In genomic region chr3:195226900-195227447, GRCh38 we compare ENCODE assay signal across 8 cellular contexts. TPM values are rescaled to one million over a fixed set of nuclear protein-coding genes. Genes with fewer than 3 reads are reported as not detected.
DNase-seq lines count a peak whose midpoint lies in the region; ATAC-seq and TF ChIP-seq lines count a peak whose summit lies in the region.

No MANE protein-coding gene starts in this region.

- no peaks in the 10 kb centered on the region for H3K9me3 ChIP-seq in CD8-positive, alpha-beta T cell (ENCODE audit: low read length)

- H3K27ac Mint-ChIP-seq in CD8-positive, alpha-beta T cell, result peak overlapping the region; percentile 22
- peak overlapping the region; percentile 67 for H3K27ac Mint-ChIP-seq in central memory CD8-positive, alpha-beta T cell (ENCODE audit: low read depth)

- H3K27me3 ChIP-seq in CD8-positive, alpha-beta T cell (ENCODE audit: insufficient read depth, low read length), result no peaks in the 10 kb centered on the region

- TF ChIP-seq CTCF in CD8-positive, alpha-beta T cell (IDR thresholded peaks at IDR 0.05), result no peak

- POLR2A ChIA-PET in CD8-positive, alpha-beta T cell (lab: Charles Lee), result no interaction called here

- DNase-seq in CD8-positive, alpha-beta T cell, result peak in 1 of 7 experiments; percentile 49
- DNase-seq in HuH-7 (ENCODE audit: low spot score) (peak; percentile 54), lung microvascular endothelial cell (ENCODE audit: low read depth in 2 of 2) (peak; percentile 46 to 74), NCI-H345 treated with DMSO at 0.1 percent for 48 hours (lab: John Stamatoyannopoulos, UW; ENCODE audit: unreplicated experiment) (no peak), GM19238 (ENCODE audit: insufficient read length, low spot score) (no peak), MV-4-11 (lab: John Stamatoyannopoulos, UW) (no peak)
- no peak for DNase-seq in central memory CD8-positive, alpha-beta T cell (ENCODE audit: low spot score in 2 of 2)
- no peak for DNase-seq in central memory CD4-positive, alpha-beta T cell

- H3K36me3 ChIP-seq in CD8-positive, alpha-beta T cell (ENCODE audit: insufficient read depth, low read length), result no peaks in the 10 kb centered on the region

- H3K4me3 Mint-ChIP-seq in CD8-positive, alpha-beta T cell, result no peak overlapping the region
- H3K4me3 Mint-ChIP-seq in central memory CD8-positive, alpha-beta T cell, result no peak overlapping the region

- peaks cover 7% of the 10 kb centered on the region for H3K4me1 ChIP-seq in CD8-positive, alpha-beta T cell (ENCODE audit: insufficient read depth, low read length)

- H3K27ac ChIP-seq in CD8-positive, alpha-beta T cell (ENCODE audit: low read depth, low read length), result no peak overlapping the region

- H3K36me3 Mint-ChIP-seq in CD8-positive, alpha-beta T cell, result peaks cover 14% of the 10 kb centered on the region
- no peaks in the 10 kb centered on the region for H3K36me3 Mint-ChIP-seq in central memory CD8-positive, alpha-beta T cell (ENCODE audit: insufficient read depth)

- CTCF ChIA-PET in CD8-positive, alpha-beta T cell (lab: Charles Lee), result interaction anchor here (1.0 to 2.4 kb wide), 4 partner anchors 32 to 544 kb away, joined by 3 to 7 read pairs (median 4); no protein-coding TSS in a partner anchor

- H3K9me3 Mint-ChIP-seq in CD8-positive, alpha-beta T cell, result no peaks in the 10 kb centered on the region
- H3K9me3 Mint-ChIP-seq in central memory CD8-positive, alpha-beta T cell, result no peaks in the 10 kb centered on the region

- no peaks in the 10 kb centered on the region for H3K27me3 Mint-ChIP-seq in CD8-positive, alpha-beta T cell (ENCODE audit: low read depth)
- H3K27me3 Mint-ChIP-seq in central memory CD8-positive, alpha-beta T cell, result no peaks in the 10 kb centered on the region

- peak; percentile 17 for ATAC-seq in CD8-positive, alpha-beta T cell
- no peak for ATAC-seq in central memory CD8-positive, alpha-beta T cell (replicated peaks; ENCODE audit: extremely low read depth, poor library complexity, severe bottlenecking)

- no peak overlapping the region for H3K4me3 ChIP-seq in CD8-positive, alpha-beta T cell (ENCODE audit: low read depth, low read length)

- intact Hi-C loops in CD8-positive, alpha-beta T cell (cut with DNase I, micrococcal nuclease), result no loop called here

- peaks cover 28% of the 10 kb centered on the region for H3K4me1 Mint-ChIP-seq in CD8-positive, alpha-beta T cell (ENCODE audit: low read depth)
- H3K4me1 Mint-ChIP-seq in central memory CD8-positive, alpha-beta T cell, result peaks cover 20% of the 10 kb centered on the region

RNA-seq across cellular contexts. Expression of gene XXYLT1, which starts 44.0 kb away (rescaled TPM):
- 1 to 10 TPM; 3.7 to 4.3 TPM for total RNA-seq in CD8-positive, alpha-beta T cell
- total RNA-seq in lung microvascular endothelial cell, result 18.7 and 24.6 TPM in 2 replicates

Comparison
In these comparisons a context has a peak if more than half of its experiments do, and no peak if none do; other contexts are left out.
1. DNase-seq: peak in HuH-7 (single experiment) and lung microvascular endothelial cell (2 of 2); none in central memory CD8-positive, alpha-beta T cell (0 of 2), NCI-H345 treated with DMSO at 0.1 percent for 48 hours (single experiment), GM19238 (single experiment), MV-4-11 (single experiment) and central memory CD4-positive, alpha-beta T cell (single experiment).